1 cellular context compared by ENCODE assay signal in the genomic region with DNA sequence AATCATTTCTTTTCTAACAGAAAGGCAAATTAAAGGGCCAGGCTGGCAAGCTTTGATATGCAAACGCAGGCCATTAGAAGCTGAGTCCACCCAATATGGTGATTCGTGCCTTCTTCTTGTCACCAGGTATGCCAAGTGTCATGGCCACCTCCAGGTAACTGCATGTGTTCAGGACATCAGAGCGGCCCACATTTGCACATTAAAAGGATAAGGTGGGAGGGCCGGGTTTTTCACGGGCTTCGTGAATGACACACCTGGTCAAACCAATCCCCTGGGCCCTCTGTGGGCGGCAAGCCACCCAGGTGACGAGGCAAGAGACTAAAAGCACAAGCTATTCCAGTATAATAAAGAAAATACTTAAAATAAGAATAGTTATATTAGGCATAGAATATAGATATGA.
TF ChIP-seq lines count a peak whose summit lies in the region.

No MANE protein-coding gene starts in this region.

TF ChIP-seq in HCT116, 20 proteins besides CTCF, POLR2A, EP300 and RAD21 (continued from another document):
- TF ChIP-seq, protein P1, sequence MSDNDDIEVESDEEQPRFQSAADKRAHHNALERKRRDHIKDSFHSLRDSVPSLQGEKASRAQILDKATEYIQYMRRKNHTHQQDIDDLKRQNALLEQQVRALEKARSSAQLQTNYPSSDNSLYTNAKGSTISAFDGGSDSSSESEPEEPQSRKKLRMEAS (IDR thresholded peaks at IDR 0.05), result no peak
- TF ChIP-seq CEBPB (IDR thresholded peaks at IDR 0.05; ENCODE audit: low read depth) (no peak), CBX3 (IDR thresholded peaks at IDR 0.05; ENCODE audit: low read depth) (no peak), FOSL1 (IDR thresholded peaks at IDR 0.05; ENCODE audit: low read depth) (no peak), POLR2AphosphoS5 (IDR thresholded peaks at IDR 0.05; ENCODE audit: low read depth, low read length) (no peak)
- TF ChIP-seq, protein P2, sequence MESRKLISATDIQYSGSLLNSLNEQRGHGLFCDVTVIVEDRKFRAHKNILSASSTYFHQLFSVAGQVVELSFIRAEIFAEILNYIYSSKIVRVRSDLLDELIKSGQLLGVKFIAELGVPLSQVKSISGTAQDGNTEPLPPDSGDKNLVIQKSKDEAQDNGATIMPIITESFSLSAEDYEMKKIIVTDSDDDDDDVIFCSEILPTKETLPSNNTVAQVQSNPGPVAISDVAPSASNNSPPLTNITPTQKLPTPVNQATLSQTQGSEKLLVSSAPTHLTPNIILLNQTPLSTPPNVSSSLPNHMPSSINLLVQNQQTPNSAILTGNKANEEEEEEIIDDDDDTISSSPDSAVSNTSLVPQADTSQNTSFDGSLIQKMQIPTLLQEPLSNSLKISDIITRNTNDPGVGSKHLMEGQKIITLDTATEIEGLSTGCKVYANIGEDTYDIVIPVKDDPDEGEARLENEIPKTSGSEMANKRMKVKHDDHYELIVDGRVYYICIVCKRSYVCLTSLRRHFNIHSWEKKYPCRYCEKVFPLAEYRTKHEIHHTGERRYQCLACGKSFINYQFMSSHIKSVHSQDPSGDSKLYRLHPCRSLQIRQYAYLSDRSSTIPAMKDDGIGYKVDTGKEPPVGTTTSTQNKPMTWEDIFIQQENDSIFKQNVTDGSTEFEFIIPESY (IDR thresholded peaks at IDR 0.05; ENCODE audit: extremely low read depth, insufficient replicate concordance, low read length), result no peak
